Comparison of ENCODE assay signal across 2 cellular contexts in genomic region chr2:162712598-162712997, GRCh38.
TF ChIP-seq lines count a peak whose summit lies in the region.

No MANE protein-coding gene starts in this region.

TF ChIP-seq in GM12878, 131 proteins besides CTCF, POLR2A, EP300 and RAD21 (continued from another document):
- TF ChIP-seq E4F1 (IDR thresholded peaks at IDR 0.05; ENCODE audit: borderline replicate concordance, partially characterized antibody): no peak
- TF ChIP-seq SMAD1 (IDR thresholded peaks at IDR 0.05; ENCODE audit: low read depth, partially characterized antibody): no peak
- no peak for TF ChIP-seq CHD1 (IDR thresholded peaks at IDR 0.05; ENCODE audit: low read depth, low read length)
- no peak for TF ChIP-seq IKZF2 (IDR thresholded peaks at IDR 0.05)
- no peak for TF ChIP-seq BRCA1 (IDR thresholded peaks at IDR 0.05; ENCODE audit: low read depth, low read length)
- TF ChIP-seq SUPT20H (IDR thresholded peaks at IDR 0.05; ENCODE audit: borderline replicate concordance, control insufficient read depth, low read depth, low read length): no peak
- TF ChIP-seq ZNF217 (IDR thresholded peaks at IDR 0.05): no peak
- no peak for TF ChIP-seq NFXL1 (IDR thresholded peaks at IDR 0.05; ENCODE audit: borderline replicate concordance)
- TF ChIP-seq HDGF (IDR thresholded peaks at IDR 0.05): no peak
- TF ChIP-seq PML (IDR thresholded peaks at IDR 0.05; ENCODE audit: low read length): no peak
- TF ChIP-seq YBX1 (IDR thresholded peaks at IDR 0.05): no peak
- TF ChIP-seq PBX3 (IDR thresholded peaks at IDR 0.05; ENCODE audit: insufficient replicate concordance, low read depth, low read length): no peak
- TF ChIP-seq TBL1XR1 (IDR thresholded peaks at IDR 0.05; ENCODE audit: low read depth, low read length): no peak
TF ChIP-seq in GM12878: peak in this region for 0.

TF ChIP-seq in HepG2, 621 proteins besides CTCF, POLR2A, EP300 and RAD21 (continued from another document):
- TF ChIP-seq GPN1 (CRISPR knock-in tag; IDR thresholded peaks at IDR 0.05; ENCODE audit: borderline replicate concordance) (no peak), U2AF2 (IDR thresholded peaks at IDR 0.05; ENCODE audit: low read depth, low read length) (no peak), KDM5B (CRISPR knock-in tag; IDR thresholded peaks at IDR 0.05; ENCODE audit: borderline replicate concordance) (no peak), RARG (CRISPR knock-in tag; IDR thresholded peaks at IDR 0.05; ENCODE audit: low read depth) (no peak), ZNF616 (CRISPR knock-in tag; IDR thresholded peaks at IDR 0.05; ENCODE audit: low read depth) (no peak), ESRRA (CRISPR knock-in tag; IDR thresholded peaks at IDR 0.05; ENCODE audit: low read depth) (no peak), TBX3 (IDR thresholded peaks at IDR 0.05; ENCODE audit: borderline replicate concordance) (no peak), ZNF563 (CRISPR knock-in tag; IDR thresholded peaks at IDR 0.05) (no peak), NRL (CRISPR knock-in tag; IDR thresholded peaks at IDR 0.05; ENCODE audit: borderline replicate concordance) (no peak)
- TF ChIP-seq, protein P1, sequence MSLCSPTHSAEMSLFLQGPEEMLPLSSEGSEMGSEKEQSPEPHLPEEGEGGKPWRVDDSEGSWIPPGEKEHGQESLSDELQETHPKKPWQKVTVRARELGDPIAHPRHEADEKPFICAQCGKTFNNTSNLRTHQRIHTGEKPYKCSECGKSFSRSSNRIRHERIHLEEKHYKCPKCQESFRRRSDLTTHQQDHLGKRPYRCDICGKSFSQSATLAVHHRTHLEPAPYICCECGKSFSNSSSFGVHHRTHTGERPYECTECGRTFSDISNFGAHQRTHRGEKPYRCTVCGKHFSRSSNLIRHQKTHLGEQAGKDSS (CRISPR knock-in tag; IDR thresholded peaks at IDR 0.05; ENCODE audit: borderline replicate concordance, low read depth): no peak
